ENCODE assay signal across 1 cellular context in genomic region chr6:25414168-25414567, GRCh38.
TF ChIP-seq lines count a peak whose summit lies in the region.

No MANE protein-coding gene starts in this region.

TF ChIP-seq in GM23338, 12 proteins besides CTCF, POLR2A, EP300 and RAD21 (continued from another document):
- TF ChIP-seq ZNF462 (CRISPR knock-in tag; IDR thresholded peaks at IDR 0.05) (no peak), ETS1 (IDR thresholded peaks at IDR 0.05) (no peak), EZH2phosphoT487 (IDR thresholded peaks at IDR 0.05; ENCODE audit: unreplicated experiment) (no peak)
